ENCODE assay signal across 6 cellular contexts in the genomic region with DNA sequence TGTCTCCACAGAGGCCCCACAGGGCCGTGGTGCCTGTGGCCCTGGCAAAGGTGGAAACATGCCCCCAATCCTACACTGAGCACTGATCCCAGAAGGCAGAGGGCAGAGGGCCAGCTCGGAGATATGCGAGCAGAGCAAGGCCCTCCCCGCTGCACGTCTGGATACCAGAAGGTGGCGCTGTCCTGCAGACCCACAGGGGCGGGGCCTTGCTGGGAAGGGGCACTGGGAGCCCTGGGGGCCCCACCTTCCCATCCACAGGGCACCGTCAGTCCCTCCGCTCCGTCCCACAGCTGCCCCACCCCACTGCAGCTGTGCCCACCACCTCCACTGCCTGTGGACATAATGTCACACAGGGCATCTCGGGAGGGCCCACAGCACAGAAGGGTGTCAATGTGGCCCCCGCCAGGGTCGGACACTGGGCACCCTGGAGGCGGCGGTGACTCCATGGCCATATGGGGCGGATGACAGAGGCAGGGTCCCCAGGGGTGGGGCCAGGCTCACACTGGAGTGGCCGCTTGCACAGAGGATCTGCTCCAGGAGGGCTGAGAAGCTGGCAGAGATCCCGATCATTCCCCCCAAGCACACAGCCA. TPM values are rescaled to one million over a fixed set of nuclear protein-coding genes. Genes with fewer than 3 reads are reported as not detected.
DNase-seq lines count a peak whose midpoint lies in the region; ATAC-seq and TF ChIP-seq lines count a peak whose summit lies in the region.

No MANE protein-coding gene starts in this region.

- peaks cover 33% of the 10 kb centered on the region for H3K4me1 ChIP-seq in BLaER1

- no peaks in the 10 kb centered on the region for H3K9me3 ChIP-seq in BLaER1

- no peak overlapping the region for H3K27ac Mint-ChIP-seq in activated naive CD4-positive, alpha-beta T cell treated with anti-CD3 and anti-CD28 coated beads, Interleukin-2, amount 50 U/mL, for 72 hours

- peak overlapping the region; percentile 39; the same call in 1 of the 2 replicates for H3K27ac ChIP-seq in BLaER1

- no peaks in the 10 kb centered on the region for H3K36me3 ChIP-seq in BLaER1

- DNase-seq in activated naive CD4-positive, alpha-beta T cell treated with anti-CD3 and anti-CD28 coated beads, Interleukin-2, amount 50 U/mL, for 72 hours (ENCODE audit: low spot score in 2 of 2) = peak; percentile 55 to 67
- DNase-seq in kidney tubule cell (ENCODE audit: low spot score) = peak; percentile 51
- no peak for DNase-seq in DMS79 treated with DMSO at 0.1 percent for 48 hours (lab: John Stamatoyannopoulos, UW)

- TF ChIP-seq EP300 in Ishikawa (IDR thresholded peaks at IDR 0.05; ENCODE audit: borderline replicate concordance) = no peak

- H3K9ac ChIP-seq in BLaER1 = no peak overlapping the region

- H4K20me1 ChIP-seq in BLaER1 = no peaks in the 10 kb centered on the region

- no peaks in the 10 kb centered on the region for H3K27me3 ChIP-seq in BLaER1

- TF ChIP-seq RAD21 in Ishikawa (IDR thresholded peaks at IDR 0.05; ENCODE audit: low read depth) = peak; percentile 46; the same call in 1 of the 2 replicates

- no peaks in the 10 kb centered on the region for H3K36me3 Mint-ChIP-seq in activated naive CD4-positive, alpha-beta T cell treated with anti-CD3 and anti-CD28 coated beads, Interleukin-2, amount 50 U/mL, for 72 hours

- ATAC-seq in activated naive CD4-positive, alpha-beta T cell treated with anti-CD3 and anti-CD28 coated beads, Interleukin-2, amount 50 U/mL, for 72 hours = peak; percentile 19 to 57
- no peak for ATAC-seq in HG03025 (IDR thresholded peaks at IDR 0.05; ENCODE audit: low FRiP score, unreplicated experiment)

- peak overlapping the region; percentile 44 for H3K4me2 ChIP-seq in BLaER1

- H3K4me3 ChIP-seq in BLaER1 = no peak overlapping the region

- H3K9me3 Mint-ChIP-seq in activated naive CD4-positive, alpha-beta T cell treated with anti-CD3 and anti-CD28 coated beads, Interleukin-2, amount 50 U/mL, for 72 hours = no peaks in the 10 kb centered on the region

TF ChIP-seq in Ishikawa, 13 proteins besides CTCF, POLR2A, EP300 and RAD21:
- no peak for TF ChIP-seq FOXM1 (IDR thresholded peaks at IDR 0.05; ENCODE audit: borderline replicate concordance, low read depth)
- TF ChIP-seq, protein P1, sequence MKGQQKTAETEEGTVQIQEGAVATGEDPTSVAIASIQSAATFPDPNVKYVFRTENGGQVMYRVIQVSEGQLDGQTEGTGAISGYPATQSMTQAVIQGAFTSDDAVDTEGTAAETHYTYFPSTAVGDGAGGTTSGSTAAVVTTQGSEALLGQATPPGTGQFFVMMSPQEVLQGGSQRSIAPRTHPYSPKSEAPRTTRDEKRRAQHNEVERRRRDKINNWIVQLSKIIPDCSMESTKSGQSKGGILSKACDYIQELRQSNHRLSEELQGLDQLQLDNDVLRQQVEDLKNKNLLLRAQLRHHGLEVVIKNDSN (IDR thresholded peaks at IDR 0.05) = no peak
- peak; percentile 54 for TF ChIP-seq TEAD4 (IDR thresholded peaks at IDR 0.05)
- no peak for TF ChIP-seq EGR1 (IDR thresholded peaks at IDR 0.05)
- TF ChIP-seq, protein P2, sequence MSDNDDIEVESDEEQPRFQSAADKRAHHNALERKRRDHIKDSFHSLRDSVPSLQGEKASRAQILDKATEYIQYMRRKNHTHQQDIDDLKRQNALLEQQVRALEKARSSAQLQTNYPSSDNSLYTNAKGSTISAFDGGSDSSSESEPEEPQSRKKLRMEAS (IDR thresholded peaks at IDR 0.05) = 0 out of 2 replicates have a peak, but pooled peaks have one; percentile 24
- TF ChIP-seq NFIC (IDR thresholded peaks at IDR 0.05) = no peak
- TF ChIP-seq TAF1 (IDR thresholded peaks at IDR 0.05; ENCODE audit: low read depth) = no peak
- TF ChIP-seq, protein P3, sequence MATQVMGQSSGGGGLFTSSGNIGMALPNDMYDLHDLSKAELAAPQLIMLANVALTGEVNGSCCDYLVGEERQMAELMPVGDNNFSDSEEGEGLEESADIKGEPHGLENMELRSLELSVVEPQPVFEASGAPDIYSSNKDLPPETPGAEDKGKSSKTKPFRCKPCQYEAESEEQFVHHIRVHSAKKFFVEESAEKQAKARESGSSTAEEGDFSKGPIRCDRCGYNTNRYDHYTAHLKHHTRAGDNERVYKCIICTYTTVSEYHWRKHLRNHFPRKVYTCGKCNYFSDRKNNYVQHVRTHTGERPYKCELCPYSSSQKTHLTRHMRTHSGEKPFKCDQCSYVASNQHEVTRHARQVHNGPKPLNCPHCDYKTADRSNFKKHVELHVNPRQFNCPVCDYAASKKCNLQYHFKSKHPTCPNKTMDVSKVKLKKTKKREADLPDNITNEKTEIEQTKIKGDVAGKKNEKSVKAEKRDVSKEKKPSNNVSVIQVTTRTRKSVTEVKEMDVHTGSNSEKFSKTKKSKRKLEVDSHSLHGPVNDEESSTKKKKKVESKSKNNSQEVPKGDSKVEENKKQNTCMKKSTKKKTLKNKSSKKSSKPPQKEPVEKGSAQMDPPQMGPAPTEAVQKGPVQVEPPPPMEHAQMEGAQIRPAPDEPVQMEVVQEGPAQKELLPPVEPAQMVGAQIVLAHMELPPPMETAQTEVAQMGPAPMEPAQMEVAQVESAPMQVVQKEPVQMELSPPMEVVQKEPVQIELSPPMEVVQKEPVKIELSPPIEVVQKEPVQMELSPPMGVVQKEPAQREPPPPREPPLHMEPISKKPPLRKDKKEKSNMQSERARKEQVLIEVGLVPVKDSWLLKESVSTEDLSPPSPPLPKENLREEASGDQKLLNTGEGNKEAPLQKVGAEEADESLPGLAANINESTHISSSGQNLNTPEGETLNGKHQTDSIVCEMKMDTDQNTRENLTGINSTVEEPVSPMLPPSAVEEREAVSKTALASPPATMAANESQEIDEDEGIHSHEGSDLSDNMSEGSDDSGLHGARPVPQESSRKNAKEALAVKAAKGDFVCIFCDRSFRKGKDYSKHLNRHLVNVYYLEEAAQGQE (IDR thresholded peaks at IDR 0.05; ENCODE audit: low read depth) = no peak
- no peak for TF ChIP-seq CEBPB (IDR thresholded peaks at IDR 0.05)
- no peak for TF ChIP-seq CREB1 (IDR thresholded peaks at IDR 0.05; ENCODE audit: low read depth)
- TF ChIP-seq ZBTB7A (IDR thresholded peaks at IDR 0.05; ENCODE audit: low read depth) = peak; percentile 89
- TF ChIP-seq TCF12 (IDR thresholded peaks at IDR 0.05; ENCODE audit: low read depth) = no peak
- TF ChIP-seq YY1 (IDR thresholded peaks at IDR 0.05; ENCODE audit: low read depth) = no peak

RNA-seq across cellular contexts. Expression of a gene that starts 4.9 kb away (rescaled TPM):
- total RNA-seq in activated naive CD4-positive, alpha-beta T cell treated with anti-CD3 and anti-CD28 coated beads, Interleukin-2, amount 50 U/mL, for 72 hours = 1 to 10 TPM in 1 of 2 donors, under 1 TPM in 1; 0.59 to 1.3 TPM

RNA-seq across cellular contexts. Expression of a gene that starts 9.7 kb away (rescaled TPM):
- 10 to 100 TPM in 1 of 2 donors, 1 to 10 TPM in 1; 7.4 to 21.8 TPM for total RNA-seq in activated naive CD4-positive, alpha-beta T cell treated with anti-CD3 and anti-CD28 coated beads, Interleukin-2, amount 50 U/mL, for 72 hours

RNA-seq across cellular contexts. Expression of a gene that starts 10.0 kb away (rescaled TPM):
- 100 to 1,000 TPM; 131 to 221 TPM for total RNA-seq in activated naive CD4-positive, alpha-beta T cell treated with anti-CD3 and anti-CD28 coated beads, Interleukin-2, amount 50 U/mL, for 72 hours

RNA-seq across cellular contexts. Expression of a gene that starts 21.6 kb away (rescaled TPM):
- total RNA-seq in activated naive CD4-positive, alpha-beta T cell treated with anti-CD3 and anti-CD28 coated beads, Interleukin-2, amount 50 U/mL, for 72 hours = 10 to 100 TPM; 23.0 to 25.9 TPM

RNA-seq across cellular contexts. Expression of a gene that starts 58.7 kb away (rescaled TPM):
- 10 to 100 TPM in 1 of 2 donors, 1 to 10 TPM in 1; 8.4 to 16.6 TPM for total RNA-seq in activated naive CD4-positive, alpha-beta T cell treated with anti-CD3 and anti-CD28 coated beads, Interleukin-2, amount 50 U/mL, for 72 hours
